In genomic region chr15:89496155-89497098, GRCh38 we compare ENCODE assay signal across 1 cellular context.
A peak's percentile ranks its signal among the peaks of the same experiment; 100 is the strongest.
TF ChIP-seq lines count a peak whose summit lies in the region.

TSS of gene RHCG (minus strand) at chr15:89496583. CDS start at chr15:89496544, 39 bp downstream.

TF ChIP-seq in HepG2, 621 proteins besides CTCF, POLR2A, EP300 and RAD21 (continued from another document and continues in another):
- TF ChIP-seq SCMH1 (CRISPR knock-in tag; IDR thresholded peaks at IDR 0.05; ENCODE audit: borderline replicate concordance), result no peak
- TF ChIP-seq NR2F2 (IDR thresholded peaks at IDR 0.05; ENCODE audit: borderline replicate concordance, low read depth), result no peak
- TF ChIP-seq ELF3 (CRISPR knock-in tag; IDR thresholded peaks at IDR 0.05), result 0 out of 2 replicates have a peak, but pooled peaks have one; percentile 22
- no peak for TF ChIP-seq NCOA1 (CRISPR knock-in tag; IDR thresholded peaks at IDR 0.05)
- no peak for TF ChIP-seq ZNF672 (CRISPR knock-in tag; IDR thresholded peaks at IDR 0.05)
- no peak for TF ChIP-seq ZNF713 (CRISPR knock-in tag; IDR thresholded peaks at IDR 0.05)
- TF ChIP-seq GMEB1 (CRISPR knock-in tag; IDR thresholded peaks at IDR 0.05; ENCODE audit: borderline replicate concordance), result no peak
- peak; percentile 55 for TF ChIP-seq SAP130 (CRISPR knock-in tag; IDR thresholded peaks at IDR 0.05; ENCODE audit: low read depth)
- no peak for TF ChIP-seq POLR2AphosphoS2 (IDR thresholded peaks at IDR 0.05; ENCODE audit: low read depth, low read length)
- no peak for TF ChIP-seq ZNF558 (CRISPR knock-in tag; IDR thresholded peaks at IDR 0.05; ENCODE audit: borderline replicate concordance)
- TF ChIP-seq NCOA5 (CRISPR knock-in tag; IDR thresholded peaks at IDR 0.05), result no peak
- TF ChIP-seq XRCC5 (optimal IDR thresholded peaks at IDR 0.05; ENCODE audit: low read length), result peak; percentile 53
- no peak for TF ChIP-seq U2AF1 (optimal IDR thresholded peaks at IDR 0.05; ENCODE audit: low read depth, low read length)
- no peak for TF ChIP-seq ZNF33B (CRISPR knock-in tag; IDR thresholded peaks at IDR 0.05)
- no peak for TF ChIP-seq RNF219 (CRISPR knock-in tag; IDR thresholded peaks at IDR 0.05)
- no peak for TF ChIP-seq KLF12 (CRISPR knock-in tag; IDR thresholded peaks at IDR 0.05; ENCODE audit: borderline replicate concordance)
- no peak for TF ChIP-seq ZNF263 (CRISPR knock-in tag; IDR thresholded peaks at IDR 0.05)
- TF ChIP-seq SP140L (CRISPR knock-in tag; IDR thresholded peaks at IDR 0.05; ENCODE audit: borderline replicate concordance), result no peak
- TF ChIP-seq ATF4 (CRISPR knock-in tag; IDR thresholded peaks at IDR 0.05), result no peak
- no peak; the same call in 1 of the 2 replicates for TF ChIP-seq MYC (CRISPR knock-in tag; IDR thresholded peaks at IDR 0.05; ENCODE audit: borderline replicate concordance)
- TF ChIP-seq ARID4A (CRISPR knock-in tag; IDR thresholded peaks at IDR 0.05; ENCODE audit: borderline replicate concordance), result peak; percentile 38; the same call in 1 of the 2 replicates
- no peak for TF ChIP-seq ZNF296 (CRISPR knock-in tag; conservative IDR thresholded peaks at IDR 0.05)
- 0 out of 2 replicates have a peak, but pooled peaks have one; percentile 22 for TF ChIP-seq SPEN (CRISPR knock-in tag; IDR thresholded peaks at IDR 0.05; ENCODE audit: low read depth)
- no peak for TF ChIP-seq ZHX2 (IDR thresholded peaks at IDR 0.05; ENCODE audit: low read depth)
- TF ChIP-seq ZHX2 (CRISPR knock-in tag; IDR thresholded peaks at IDR 0.05; ENCODE audit: borderline replicate concordance), result no peak
- 0 out of 2 replicates have a peak, but pooled peaks have one; percentile 39 for TF ChIP-seq ZBED4 (CRISPR knock-in tag; IDR thresholded peaks at IDR 0.05; ENCODE audit: borderline replicate concordance)
- TF ChIP-seq ZBTB1 (CRISPR knock-in tag; IDR thresholded peaks at IDR 0.05; ENCODE audit: borderline replicate concordance), result no peak
- TF ChIP-seq ZNF747 (CRISPR knock-in tag; IDR thresholded peaks at IDR 0.05; ENCODE audit: borderline replicate concordance), result no peak
- no peak for TF ChIP-seq REST (IDR thresholded peaks at IDR 0.05; ENCODE audit: borderline replicate concordance in 1 of 2, low read depth in 1 of 2, low read length in 2 of 2)
- no peak for TF ChIP-seq ATAD3A (CRISPR knock-in tag; IDR thresholded peaks at IDR 0.05)
- peak; percentile 25; the same call in 1 of the 2 replicates for TF ChIP-seq ZGPAT (CRISPR knock-in tag; IDR thresholded peaks at IDR 0.05)
- TF ChIP-seq ZNF333 (CRISPR knock-in tag; IDR thresholded peaks at IDR 0.05; ENCODE audit: borderline replicate concordance), result no peak
